Comparison of ENCODE assay signal across 8 cellular contexts in the genomic region with DNA sequence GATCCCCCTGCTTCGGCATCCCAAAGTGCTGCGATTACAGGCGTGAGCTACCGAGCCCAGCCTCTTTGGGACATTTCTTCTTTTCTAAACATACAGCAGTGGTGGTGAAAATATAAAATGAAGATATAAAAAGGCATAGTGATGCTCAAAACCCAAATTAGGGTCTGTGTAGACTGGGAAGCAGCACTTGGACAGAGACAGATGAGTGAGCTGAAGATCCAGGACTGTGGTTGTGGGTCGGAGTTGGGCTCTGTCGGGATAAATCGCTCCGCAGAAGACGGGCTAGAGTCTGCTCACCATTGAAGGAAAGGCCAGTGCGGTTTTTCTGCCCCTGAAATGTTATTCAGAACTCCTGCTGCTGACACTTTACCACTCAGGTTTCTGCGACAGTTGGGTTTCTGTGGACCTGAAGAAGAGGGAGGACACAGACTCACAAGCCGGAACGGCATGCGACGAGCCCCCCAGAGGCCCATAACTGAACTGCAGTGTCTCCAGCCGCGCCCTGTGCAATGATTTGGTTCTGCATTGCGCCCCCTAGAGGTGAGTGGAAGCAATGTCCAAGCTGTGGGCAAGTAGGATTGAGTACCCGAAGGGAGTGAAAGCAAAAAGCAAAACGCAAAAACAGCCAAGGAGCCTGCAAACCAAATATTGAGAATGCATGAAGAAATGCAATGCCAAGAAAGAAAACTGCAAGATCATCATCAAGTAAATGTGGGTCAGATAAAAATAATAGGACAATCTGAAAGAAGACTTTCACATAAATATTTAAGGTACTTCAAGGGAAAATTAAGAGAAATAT.
A peak's percentile ranks its signal among the peaks of the same experiment; 100 is the strongest.
DNase-seq lines count a peak whose midpoint lies in the region; ATAC-seq, FAIRE-seq and TF ChIP-seq lines count a peak whose summit lies in the region.

No MANE protein-coding gene starts in this region.

- in situ Hi-C loops in astrocyte of the spinal cord (cut with HindIII; ENCODE audit: low sequenced_read_pairs), result no loop called here

- no peak overlapping the region for H3K27ac ChIP-seq in spleen

- WGBS in spleen, 5 donors, result 39 to 43% (median 41%) methylated on average over 20 of the region's 20 CpGs

- H3K9me3 ChIP-seq in spleen, result no peaks in the 10 kb centered on the region

- intact Hi-C loops in spleen (cut with DNase I; ENCODE audit: low total_unique reads), result no loop called here

- peaks cover 0 to 9% (median 7%) of the 10 kb centered on the region in 6 donors for H3K4me1 ChIP-seq in spleen

- FAIRE-seq in TTC549 (lab: Jason Lieb, UNC), result peak; percentile 88

- TF ChIP-seq POLR2A in spleen (IDR thresholded peaks at IDR 0.05), result no peak

- ATAC-seq in HG02885 (IDR thresholded peaks at IDR 0.05; ENCODE audit: poor library complexity, unreplicated experiment), result peak; percentile 100

- TF ChIP-seq CTCF in astrocyte of the spinal cord (IDR thresholded peaks at IDR 0.05; ENCODE audit: low read depth, low read length), result peak; percentile 98
- TF ChIP-seq CTCF in spleen (IDR thresholded peaks at IDR 0.05 in 8 of 11, conservative IDR thresholded peaks at IDR 0.05 in 3 of 11), result peak; percentile 86 to 95 (median 94)

- H3K4me3 ChIP-seq in astrocyte of the spinal cord (ENCODE audit: low read depth, low read length) (no peak overlapping the region), spleen (no peak overlapping the region)

- no peaks in the 10 kb centered on the region for H3K36me3 ChIP-seq in spleen

- H3K27me3 ChIP-seq in spleen (replicated peaks in 1 of 7), result peaks cover 0 to 19% (median 0%) of the 10 kb centered on the region in 7 donors

- peak; percentile 43 for DNase-seq in NCI-H345 (lab: John Stamatoyannopoulos, UW)
- DNase-seq in NCI-H345 treated with DMSO at 0.1 percent for 48 hours (lab: John Stamatoyannopoulos, UW; ENCODE audit: unreplicated experiment), result no peak
- DNase-seq in NCI-H1694 (lab: John Stamatoyannopoulos, UW), result peak; percentile 98
- DNase-seq in astrocyte of the spinal cord (ENCODE audit: low read depth, low spot score), result peak; percentile 68
- peak; percentile 83 for DNase-seq in iPS DF 4.7 (ENCODE audit: extremely low read depth, low spot score)
- peak; percentile 91 for DNase-seq in spleen
